2 cellular contexts compared by ENCODE assay signal in the genomic region with DNA sequence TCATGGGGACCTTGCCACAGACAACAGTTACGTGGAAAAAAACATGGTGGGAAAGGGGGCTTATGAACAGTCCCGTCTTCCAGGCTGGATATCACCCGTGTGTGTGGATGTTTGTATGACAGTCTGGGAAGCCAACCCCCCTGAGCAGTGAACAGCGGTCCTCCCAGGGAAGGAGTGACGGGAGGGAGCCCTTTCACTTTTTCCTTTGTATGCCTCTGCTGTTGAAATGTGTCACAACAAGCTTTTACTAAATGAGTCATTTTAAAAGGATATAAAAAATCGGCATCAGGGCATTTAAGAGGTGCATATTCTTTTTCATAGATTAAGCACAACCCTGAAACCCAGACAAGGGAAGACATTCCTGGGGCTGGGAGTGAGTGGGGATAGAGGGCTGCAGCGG.
TF ChIP-seq lines count a peak whose summit lies in the region.

No MANE protein-coding gene starts in this region.

TF ChIP-seq in liver, 16 proteins besides CTCF, POLR2A, EP300 and RAD21:
- TF ChIP-seq YY1 (IDR thresholded peaks at IDR 0.05) (no peak), TAF1 (conservative IDR thresholded peaks at IDR 0.05) (no peak), HNF4A (conservative IDR thresholded peaks at IDR 0.05) (no peak), JUND (IDR thresholded peaks at IDR 0.05) (no peak), NR2F2 (IDR thresholded peaks at IDR 0.05) (no peak), HNF4G (IDR thresholded peaks at IDR 0.05) (no peak), RXRA (IDR thresholded peaks at IDR 0.05) (no peak), EGR1 (IDR thresholded peaks at IDR 0.05; ENCODE audit: low read depth in 2 of 2) (no peak), FOXA2 (IDR thresholded peaks at IDR 0.05) (no peak)
- TF ChIP-seq, protein P1, sequence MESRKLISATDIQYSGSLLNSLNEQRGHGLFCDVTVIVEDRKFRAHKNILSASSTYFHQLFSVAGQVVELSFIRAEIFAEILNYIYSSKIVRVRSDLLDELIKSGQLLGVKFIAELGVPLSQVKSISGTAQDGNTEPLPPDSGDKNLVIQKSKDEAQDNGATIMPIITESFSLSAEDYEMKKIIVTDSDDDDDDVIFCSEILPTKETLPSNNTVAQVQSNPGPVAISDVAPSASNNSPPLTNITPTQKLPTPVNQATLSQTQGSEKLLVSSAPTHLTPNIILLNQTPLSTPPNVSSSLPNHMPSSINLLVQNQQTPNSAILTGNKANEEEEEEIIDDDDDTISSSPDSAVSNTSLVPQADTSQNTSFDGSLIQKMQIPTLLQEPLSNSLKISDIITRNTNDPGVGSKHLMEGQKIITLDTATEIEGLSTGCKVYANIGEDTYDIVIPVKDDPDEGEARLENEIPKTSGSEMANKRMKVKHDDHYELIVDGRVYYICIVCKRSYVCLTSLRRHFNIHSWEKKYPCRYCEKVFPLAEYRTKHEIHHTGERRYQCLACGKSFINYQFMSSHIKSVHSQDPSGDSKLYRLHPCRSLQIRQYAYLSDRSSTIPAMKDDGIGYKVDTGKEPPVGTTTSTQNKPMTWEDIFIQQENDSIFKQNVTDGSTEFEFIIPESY (IDR thresholded peaks at IDR 0.05): no peak
- TF ChIP-seq, protein P2, sequence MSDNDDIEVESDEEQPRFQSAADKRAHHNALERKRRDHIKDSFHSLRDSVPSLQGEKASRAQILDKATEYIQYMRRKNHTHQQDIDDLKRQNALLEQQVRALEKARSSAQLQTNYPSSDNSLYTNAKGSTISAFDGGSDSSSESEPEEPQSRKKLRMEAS (IDR thresholded peaks at IDR 0.05): no peak
- TF ChIP-seq, protein P3, sequence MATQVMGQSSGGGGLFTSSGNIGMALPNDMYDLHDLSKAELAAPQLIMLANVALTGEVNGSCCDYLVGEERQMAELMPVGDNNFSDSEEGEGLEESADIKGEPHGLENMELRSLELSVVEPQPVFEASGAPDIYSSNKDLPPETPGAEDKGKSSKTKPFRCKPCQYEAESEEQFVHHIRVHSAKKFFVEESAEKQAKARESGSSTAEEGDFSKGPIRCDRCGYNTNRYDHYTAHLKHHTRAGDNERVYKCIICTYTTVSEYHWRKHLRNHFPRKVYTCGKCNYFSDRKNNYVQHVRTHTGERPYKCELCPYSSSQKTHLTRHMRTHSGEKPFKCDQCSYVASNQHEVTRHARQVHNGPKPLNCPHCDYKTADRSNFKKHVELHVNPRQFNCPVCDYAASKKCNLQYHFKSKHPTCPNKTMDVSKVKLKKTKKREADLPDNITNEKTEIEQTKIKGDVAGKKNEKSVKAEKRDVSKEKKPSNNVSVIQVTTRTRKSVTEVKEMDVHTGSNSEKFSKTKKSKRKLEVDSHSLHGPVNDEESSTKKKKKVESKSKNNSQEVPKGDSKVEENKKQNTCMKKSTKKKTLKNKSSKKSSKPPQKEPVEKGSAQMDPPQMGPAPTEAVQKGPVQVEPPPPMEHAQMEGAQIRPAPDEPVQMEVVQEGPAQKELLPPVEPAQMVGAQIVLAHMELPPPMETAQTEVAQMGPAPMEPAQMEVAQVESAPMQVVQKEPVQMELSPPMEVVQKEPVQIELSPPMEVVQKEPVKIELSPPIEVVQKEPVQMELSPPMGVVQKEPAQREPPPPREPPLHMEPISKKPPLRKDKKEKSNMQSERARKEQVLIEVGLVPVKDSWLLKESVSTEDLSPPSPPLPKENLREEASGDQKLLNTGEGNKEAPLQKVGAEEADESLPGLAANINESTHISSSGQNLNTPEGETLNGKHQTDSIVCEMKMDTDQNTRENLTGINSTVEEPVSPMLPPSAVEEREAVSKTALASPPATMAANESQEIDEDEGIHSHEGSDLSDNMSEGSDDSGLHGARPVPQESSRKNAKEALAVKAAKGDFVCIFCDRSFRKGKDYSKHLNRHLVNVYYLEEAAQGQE (IDR thresholded peaks at IDR 0.05): no peak
- TF ChIP-seq, protein P4, sequence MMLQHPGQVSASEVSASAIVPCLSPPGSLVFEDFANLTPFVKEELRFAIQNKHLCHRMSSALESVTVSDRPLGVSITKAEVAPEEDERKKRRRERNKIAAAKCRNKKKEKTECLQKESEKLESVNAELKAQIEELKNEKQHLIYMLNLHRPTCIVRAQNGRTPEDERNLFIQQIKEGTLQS (IDR thresholded peaks at IDR 0.05): no peak

TF ChIP-seq in HepG2, 621 proteins besides CTCF, POLR2A, EP300 and RAD21:
- no peak for TF ChIP-seq ZNF136 (CRISPR knock-in tag; IDR thresholded peaks at IDR 0.05; ENCODE audit: low read depth)
- no peak for TF ChIP-seq ZSCAN31 (CRISPR knock-in tag; IDR thresholded peaks at IDR 0.05; ENCODE audit: low read depth)
- TF ChIP-seq, protein P5, sequence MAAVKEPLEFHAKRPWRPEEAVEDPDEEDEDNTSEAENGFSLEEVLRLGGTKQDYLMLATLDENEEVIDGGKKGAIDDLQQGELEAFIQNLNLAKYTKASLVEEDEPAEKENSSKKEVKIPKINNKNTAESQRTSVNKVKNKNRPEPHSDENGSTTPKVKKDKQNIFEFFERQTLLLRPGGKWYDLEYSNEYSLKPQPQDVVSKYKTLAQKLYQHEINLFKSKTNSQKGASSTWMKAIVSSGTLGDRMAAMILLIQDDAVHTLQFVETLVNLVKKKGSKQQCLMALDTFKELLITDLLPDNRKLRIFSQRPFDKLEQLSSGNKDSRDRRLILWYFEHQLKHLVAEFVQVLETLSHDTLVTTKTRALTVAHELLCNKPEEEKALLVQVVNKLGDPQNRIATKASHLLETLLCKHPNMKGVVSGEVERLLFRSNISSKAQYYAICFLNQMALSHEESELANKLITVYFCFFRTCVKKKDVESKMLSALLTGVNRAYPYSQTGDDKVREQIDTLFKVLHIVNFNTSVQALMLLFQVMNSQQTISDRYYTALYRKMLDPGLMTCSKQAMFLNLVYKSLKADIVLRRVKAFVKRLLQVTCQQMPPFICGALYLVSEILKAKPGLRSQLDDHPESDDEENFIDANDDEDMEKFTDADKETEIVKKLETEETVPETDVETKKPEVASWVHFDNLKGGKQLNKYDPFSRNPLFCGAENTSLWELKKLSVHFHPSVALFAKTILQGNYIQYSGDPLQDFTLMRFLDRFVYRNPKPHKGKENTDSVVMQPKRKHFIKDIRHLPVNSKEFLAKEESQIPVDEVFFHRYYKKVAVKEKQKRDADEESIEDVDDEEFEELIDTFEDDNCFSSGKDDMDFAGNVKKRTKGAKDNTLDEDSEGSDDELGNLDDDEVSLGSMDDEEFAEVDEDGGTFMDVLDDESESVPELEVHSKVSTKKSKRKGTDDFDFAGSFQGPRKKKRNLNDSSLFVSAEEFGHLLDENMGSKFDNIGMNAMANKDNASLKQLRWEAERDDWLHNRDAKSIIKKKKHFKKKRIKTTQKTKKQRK (IDR thresholded peaks at IDR 0.05; ENCODE audit: low read length): no peak
- TF ChIP-seq ZFP82 (CRISPR knock-in tag; IDR thresholded peaks at IDR 0.05; ENCODE audit: borderline replicate concordance): no peak
- no peak for TF ChIP-seq PHF21A (CRISPR knock-in tag; IDR thresholded peaks at IDR 0.05)
- no peak for TF ChIP-seq SUZ12 (IDR thresholded peaks at IDR 0.05; ENCODE audit: low read depth, low read length)
- no peak for TF ChIP-seq NFE2 (CRISPR knock-in tag; IDR thresholded peaks at IDR 0.05)
- TF ChIP-seq TRIM24 (CRISPR knock-in tag; IDR thresholded peaks at IDR 0.05): no peak
- TF ChIP-seq NFIB (CRISPR knock-in tag; IDR thresholded peaks at IDR 0.05; ENCODE audit: borderline replicate concordance): no peak
- TF ChIP-seq SP5 (CRISPR knock-in tag; IDR thresholded peaks at IDR 0.05; ENCODE audit: borderline replicate concordance, low read depth): no peak
- TF ChIP-seq POLR2G (IDR thresholded peaks at IDR 0.05; ENCODE audit: low read depth, low read length): no peak
- no peak for TF ChIP-seq THAP11 (CRISPR knock-in tag; IDR thresholded peaks at IDR 0.05)
- TF ChIP-seq IRX3 (CRISPR knock-in tag; IDR thresholded peaks at IDR 0.05; ENCODE audit: borderline replicate concordance, low read depth): no peak
- TF ChIP-seq ZNF772 (CRISPR knock-in tag; IDR thresholded peaks at IDR 0.05): no peak
